In genomic region chr4:41991916-41992767, GRCh38 we compare ENCODE assay signal across 10 cellular contexts. TPM values are rescaled to one million over a fixed set of nuclear protein-coding genes. Genes with fewer than 3 reads are reported as not detected.
DNase-seq lines count a peak whose midpoint lies in the region; ATAC-seq and TF ChIP-seq lines count a peak whose summit lies in the region.
"Had no signal": no experiment of that assay in that cellular context is flagged by ENCODE, and none has a peak within 500 bp of the region (broad histone marks: within the 10 kb centered on the region; RNA-seq: fewer than 3 reads in every experiment).

No MANE protein-coding gene starts in this region.

- H3K9me3 Mint-ChIP-seq in activated T-cell treated with anti-CD3 and anti-CD28 coated beads, Interleukin-2, amount 50 U/mL, for 24 hours: no peaks in the 10 kb centered on the region

- H3K9me3 ChIP-seq in Panc1 (ENCODE audit: control insufficient read depth, insufficient read depth, low read depth, low read length) (no peaks in the 10 kb centered on the region), skeletal muscle satellite cell (replicated peaks; ENCODE audit: low read length) (no peaks in the 10 kb centered on the region), Peyer's patch (no peaks in the 10 kb centered on the region)

- CTCF ChIA-PET in Panc1 (lab: Charles Lee): no interaction called here

- H3K4me1 ChIP-seq in Panc1 (ENCODE audit: control insufficient read depth, insufficient read depth, low read length): peaks cover 3% of the 10 kb centered on the region; the same call in 1 of the 2 replicates
- peaks cover 18% of the 10 kb centered on the region for H3K4me1 ChIP-seq in skeletal muscle satellite cell (ENCODE audit: control insufficient read depth, insufficient read depth, low read length)
- H3K4me1 ChIP-seq in Peyer's patch: peaks cover 0 to 14% (median 6%) of the 10 kb centered on the region in 4 donors

- BruUV-seq in Panc1 (replicated peaks; lab: Mats Ljungman, UMichigan): no TSS peak

- H3K36me3 ChIP-seq in Panc1 (ENCODE audit: control insufficient read depth, insufficient read depth, low read length) (peaks cover 6% of the 10 kb centered on the region; the same call in 1 of the 2 replicates), skeletal muscle satellite cell (ENCODE audit: insufficient read depth, low read length) (no peaks in the 10 kb centered on the region), Peyer's patch (no peaks in the 10 kb centered on the region)

- no peak overlapping the region for H3K9ac ChIP-seq in skeletal muscle satellite cell (ENCODE audit: low read depth, low read length)

- ATAC-seq in Panc1: no peak
- no peak for ATAC-seq in GM19452 (IDR thresholded peaks at IDR 0.05; ENCODE audit: unreplicated experiment)

- no peaks in the 10 kb centered on the region for H3K27me3 Mint-ChIP-seq in activated T-cell treated with anti-CD3 and anti-CD28 coated beads, Interleukin-2, amount 50 U/mL, for 24 hours

- H3K27ac ChIP-seq in Panc1 (ENCODE audit: low read length) (no peak overlapping the region), epithelial cell of prostate (peak overlapping the region; percentile 63), Peyer's patch (no peak overlapping the region)

- no peak for TF ChIP-seq POLR2A in Peyer's patch (IDR thresholded peaks at IDR 0.05)

- DNase-seq in activated T-cell treated with anti-CD3 and anti-CD28 coated beads, Interleukin-2, amount 50 U/mL, for 24 hours: no peak
- DNase-seq in activated T-cell treated with anti-CD3 and anti-CD28 coated beads for 4 hours (no peak), Panc1 (ENCODE audit: low read depth, low spot score) (no peak), epithelial cell of prostate (ENCODE audit: low read depth, low spot score) (peak; percentile 20), DMS 273 treated with DMSO at 0.1 percent for 48 hours (lab: John Stamatoyannopoulos, UW) (no peak), Peyer's patch (no peak)
- DNase-seq: hypothalamus, NCI-H2029 had no signal

- H3K27me3 ChIP-seq in Panc1 (ENCODE audit: control insufficient read depth, insufficient read depth, low read length) (no peaks in the 10 kb centered on the region), skeletal muscle satellite cell (ENCODE audit: control insufficient read depth, insufficient read depth, low read length) (no peaks in the 10 kb centered on the region), Peyer's patch (no peaks in the 10 kb centered on the region)

- peak overlapping the region; percentile 14 for H3K27ac Mint-ChIP-seq in activated T-cell treated with anti-CD3 and anti-CD28 coated beads, Interleukin-2, amount 50 U/mL, for 24 hours

- peak overlapping the region; percentile 97 for H3K4me3 Mint-ChIP-seq in activated T-cell treated with anti-CD3 and anti-CD28 coated beads, Interleukin-2, amount 50 U/mL, for 24 hours

- H3K36me3 Mint-ChIP-seq in activated T-cell treated with anti-CD3 and anti-CD28 coated beads, Interleukin-2, amount 50 U/mL, for 24 hours (ENCODE audit: low read depth): peaks cover 21% of the 10 kb centered on the region

- peak overlapping the region; percentile 86 for H3K4me2 ChIP-seq in skeletal muscle satellite cell (ENCODE audit: low read length)

- H3K4me3 ChIP-seq in Panc1 (ENCODE audit: low read depth in 2 of 2, low read length in 2 of 2): peak overlapping the region; percentile 92 to 95
- peak overlapping the region; percentile 83 for H3K4me3 ChIP-seq in skeletal muscle satellite cell (ENCODE audit: low read length)
- H3K4me3 ChIP-seq in Peyer's patch: peak overlapping the region in 2 of 4 donors; percentile 74 to 97

- POLR2A ChIA-PET in Panc1 (lab: Charles Lee): no interaction called here

- intact Hi-C loops in Panc1 (cut with micrococcal nuclease; ENCODE audit: unreplicated experiment): no loop called here

- H3K4me1 Mint-ChIP-seq in activated T-cell treated with anti-CD3 and anti-CD28 coated beads, Interleukin-2, amount 50 U/mL, for 24 hours (ENCODE audit: low read depth): peaks cover 38% of the 10 kb centered on the region

- in situ Hi-C loops in Panc1 (cut with HindIII; ENCODE audit: low pct_unique_long_range_greater_than_20kb, low sequenced_read_pairs): no loop called here

- TF ChIP-seq CTCF in Panc1 (IDR thresholded peaks at IDR 0.05) (no peak), Peyer's patch (IDR thresholded peaks at IDR 0.05) (no peak)

RNA-seq across cellular contexts. Expression of gene SLC30A9, which starts 1.8 kb away (rescaled TPM):
- 32.4 TPM for total RNA-seq in Panc1 (2021; ENCODE audit: unreplicated experiment)
- 15.6 TPM for polyA plus RNA-seq in Panc1 (2012; ENCODE audit: insufficient read length)
- 67.7 and 73.0 TPM in 2 replicates for total RNA-seq in skeletal muscle satellite cell (2012; rRNA removed)
- total RNA-seq in Peyer's patch: 10 to 100 TPM; 51.3 to 61.1 (median 56.6) TPM

RNA-seq across cellular contexts. Expression of gene DCAF4L1, which starts 10.6 kb away (rescaled TPM):
- 0.13 TPM for total RNA-seq in Panc1 (2021; ENCODE audit: unreplicated experiment)
- not detected for polyA plus RNA-seq in Panc1 (2012; ENCODE audit: insufficient read length)
- total RNA-seq in skeletal muscle satellite cell (2012; rRNA removed): 0.22 and 0.25 TPM in 2 replicates
- under 1 TPM in 2 of 4 donors, not detected in 2; 0.19 to 0.53 TPM for total RNA-seq in Peyer's patch

RNA-seq across cellular contexts. Expression of gene TMEM33, which starts 56.9 kb away (rescaled TPM):
- 48.1 TPM for total RNA-seq in Panc1 (2021; ENCODE audit: unreplicated experiment)
- polyA plus RNA-seq in Panc1 (2012; ENCODE audit: insufficient read length): 17.9 TPM
- total RNA-seq in skeletal muscle satellite cell (2012; rRNA removed): 108 and 118 TPM in 2 replicates
- 10 to 100 TPM; 18.2 to 67.4 (median 46.7) TPM for total RNA-seq in Peyer's patch
